7 cellular contexts compared by ENCODE assay signal in genomic region chr7:2355079-2356008, GRCh38. TPM values are rescaled to one million over a fixed set of nuclear protein-coding genes. Genes with fewer than 3 reads are reported as not detected.
A peak's percentile ranks its signal among the peaks of the same experiment; 100 is the strongest.
DNase-seq lines count a peak whose midpoint lies in the region; ATAC-seq, FAIRE-seq and TF ChIP-seq lines count a peak whose summit lies in the region.

No MANE protein-coding gene starts in this region.

- POLR2A ChIA-PET in endothelial cell of umbilical vein (lab: Charles Lee) = interaction anchor here (1.1 to 1.2 kb wide), 2 partner anchors 11 to 51 kb away, joined by 3 to 4 read pairs; no protein-coding TSS in a partner anchor

- peaks cover 48% of the 10 kb centered on the region for H3K4me1 Mint-ChIP-seq in nephron progenitor cell

- H3K27me3 Mint-ChIP-seq in nephron progenitor cell (ENCODE audit: low read depth, poor library complexity) = peaks cover 8% of the 10 kb centered on the region

- peaks cover 22% of the 10 kb centered on the region for H3K36me3 Mint-ChIP-seq in nephron progenitor cell (ENCODE audit: low read depth)

- H3K9me3 ChIP-seq in endothelial cell of umbilical vein (replicated peaks; ENCODE audit: control insufficient read depth, insufficient read depth, low read length) = no peaks in the 10 kb centered on the region

- H2AFZ ChIP-seq in endothelial cell of umbilical vein (ENCODE audit: low read depth, low read length) = no peak overlapping the region

- intact Hi-C loops in endothelial cell of umbilical vein (cut with micrococcal nuclease) = no loop called here

- no peak for TF ChIP-seq CTCF in WI38 (IDR thresholded peaks at IDR 0.05; ENCODE audit: low read depth, low read length)
- TF ChIP-seq CTCF in endothelial cell of umbilical vein (IDR thresholded peaks at IDR 0.05; ENCODE audit: extremely low read depth in 1 of 2, insufficient read depth in 1 of 2, low read depth in 1 of 2, low read length in 2 of 2) = no peak
- no peak for TF ChIP-seq CTCF in nephron progenitor cell (IDR thresholded peaks at IDR 0.05)

- H3K27ac Mint-ChIP-seq in nephron progenitor cell = peak overlapping the region; percentile 94

- ATAC-seq in GM18868 (IDR thresholded peaks at IDR 0.05; ENCODE audit: unreplicated experiment) (peak; percentile 7), HG03135 (IDR thresholded peaks at IDR 0.05; ENCODE audit: unreplicated experiment) (peak; percentile 19)

- peak overlapping the region; percentile 76 for H3K4me2 ChIP-seq in endothelial cell of umbilical vein (ENCODE audit: insufficient read depth, low read length)

- H3K27me3 ChIP-seq in endothelial cell of umbilical vein (ENCODE audit: control insufficient read depth in 2 of 2, insufficient read depth in 2 of 2, low read length in 2 of 2) = no peaks in the 10 kb centered on the region

- BruUV-seq in endothelial cell of umbilical vein (replicated peaks; lab: Mats Ljungman, UMichigan) = no TSS peak

- DNase-seq in endothelial cell of umbilical vein (ENCODE audit: low read depth, low spot score) (peak; percentile 37), nephron progenitor cell (peak; percentile 39), NCI-H128 (lab: John Stamatoyannopoulos, UW; ENCODE audit: unreplicated experiment) (no peak), NCI-H510A (lab: John Stamatoyannopoulos, UW) (no peak)

- peak; percentile 63 for FAIRE-seq in endothelial cell of umbilical vein (lab: Jason Lieb, UNC)

- peaks cover 0 to 3% of the 10 kb centered on the region in 2 experiments for H3K36me3 ChIP-seq in endothelial cell of umbilical vein (ENCODE audit: control insufficient read depth in 2 of 2, extremely low read depth in 1 of 2, insufficient read depth in 2 of 2, low read length in 2 of 2)

- H3K27ac ChIP-seq in endothelial cell of umbilical vein (ENCODE audit: insufficient read depth, low read depth, low read length) = peak overlapping the region; percentile 99

- H3K4me3 ChIP-seq in WI38 (ENCODE audit: low read depth, low read length) (peak overlapping the region; percentile 89), endothelial cell of umbilical vein (replicated peaks in 1 of 3; ENCODE audit: insufficient read depth in 1 of 3, low read depth in 1 of 3, low read length in 3 of 3) (peak overlapping the region; percentile 79 to 86 (median 84))

- peaks cover 3% of the 10 kb centered on the region for H3K9me3 Mint-ChIP-seq in nephron progenitor cell

- peak; percentile 28 for TF ChIP-seq POLR2A in endothelial cell of umbilical vein (IDR thresholded peaks at IDR 0.05; ENCODE audit: low read depth, low read length)

- H3K9ac ChIP-seq in endothelial cell of umbilical vein (replicated peaks; ENCODE audit: extremely low read depth, insufficient read depth, low read length) = peak overlapping the region; percentile 100

- CTCF ChIA-PET in endothelial cell of umbilical vein (lab: Charles Lee) = interaction anchor here (0.8 to 2.8 kb wide), 5 partner anchors 9 to 776 kb away, joined by 3 to 8 read pairs (median 3); no protein-coding TSS in a partner anchor

- peak overlapping the region; percentile 86 for H3K4me3 Mint-ChIP-seq in nephron progenitor cell

- no peaks in the 10 kb centered on the region for H4K20me1 ChIP-seq in endothelial cell of umbilical vein (replicated peaks; ENCODE audit: control insufficient read depth, extremely low read depth, insufficient read depth, low read length)

- dilution Hi-C loops in endothelial cell of umbilical vein (cut with MboI; ENCODE audit: extremely low pct_ligation_motif_present, low sequenced_read_pairs) = no loop called here

- peaks cover 13% of the 10 kb centered on the region for H3K4me1 ChIP-seq in endothelial cell of umbilical vein (ENCODE audit: control insufficient read depth, extremely low read depth, insufficient read depth, low read length)

- peaks cover 57% of the 10 kb centered on the region for H3K79me2 ChIP-seq in endothelial cell of umbilical vein (ENCODE audit: control insufficient read depth, insufficient read depth, low read length)

- no peaks in the 10 kb centered on the region for H3K9me1 ChIP-seq in endothelial cell of umbilical vein (replicated peaks; ENCODE audit: control insufficient read depth, extremely low read depth, insufficient read depth, low read length)

TF ChIP-seq in endothelial cell of umbilical vein, 7 proteins besides CTCF, POLR2A, EP300 and RAD21:
- TF ChIP-seq EZH2 (IDR thresholded peaks at IDR 0.05; ENCODE audit: borderline replicate concordance, low read depth, low read length, severe bottlenecking) = no peak
- peak; percentile 30 for TF ChIP-seq POLR2AphosphoS5 (IDR thresholded peaks at IDR 0.05; ENCODE audit: insufficient read depth, low read depth, low read length)

RNA-seq across cellular contexts. Expression of gene EIF3B, which starts 0.7 kb away (rescaled TPM):
- total RNA-seq in endothelial cell of umbilical vein = 198 and 207 TPM in 2 replicates
- polyA plus RNA-seq in endothelial cell of umbilical vein = 104 and 107 TPM in 2 replicates
- polyA plus RNA-seq in endothelial cell of umbilical vein (2011; cell fraction: cytosol; rRNA removed) = 93.2 and 103 TPM in 2 replicates
- polyA plus RNA-seq in endothelial cell of umbilical vein (2011; cell fraction: nucleus; rRNA removed) = 273 and 313 TPM in 2 replicates
- 163 and 181 TPM in 2 replicates for polyA plus RNA-seq in endothelial cell of umbilical vein (2012)
- polyA minus RNA-seq in endothelial cell of umbilical vein = 113 and 145 TPM in 2 replicates
- 136 TPM for polyA minus RNA-seq in endothelial cell of umbilical vein (2011; cell fraction: cytosol; rRNA and poly(A)+ RNA removed)
- 83.3 and 97.0 TPM in 2 replicates for polyA minus RNA-seq in endothelial cell of umbilical vein (2011; cell fraction: nucleus; rRNA and poly(A)+ RNA removed)

RNA-seq across cellular contexts. Expression of gene SNX8, which starts 41.1 kb away (rescaled TPM):
- 41.4 and 50.3 TPM in 2 replicates for total RNA-seq in endothelial cell of umbilical vein
- 24.5 and 49.1 TPM in 2 replicates for polyA plus RNA-seq in endothelial cell of umbilical vein
- polyA plus RNA-seq in endothelial cell of umbilical vein (2011; cell fraction: cytosol; rRNA removed) = 30.5 and 36.6 TPM in 2 replicates
- polyA plus RNA-seq in endothelial cell of umbilical vein (2011; cell fraction: nucleus; rRNA removed) = 26.5 and 43.8 TPM in 2 replicates
- 38.1 and 40.2 TPM in 2 replicates for polyA plus RNA-seq in endothelial cell of umbilical vein (2012)
- 47.8 and 61.4 TPM in 2 replicates for polyA minus RNA-seq in endothelial cell of umbilical vein
- polyA minus RNA-seq in endothelial cell of umbilical vein (2011; cell fraction: cytosol; rRNA and poly(A)+ RNA removed) = 24.5 TPM
- 19.8 and 21.1 TPM in 2 replicates for polyA minus RNA-seq in endothelial cell of umbilical vein (2011; cell fraction: nucleus; rRNA and poly(A)+ RNA removed)

RNA-seq across cellular contexts. Expression of gene CHST12, which starts 48.1 kb away (rescaled TPM):
- 28.8 and 30.2 TPM in 2 replicates for total RNA-seq in endothelial cell of umbilical vein
- 52.6 and 77.7 TPM in 2 replicates for polyA plus RNA-seq in endothelial cell of umbilical vein
- 22.0 and 28.8 TPM in 2 replicates for polyA plus RNA-seq in endothelial cell of umbilical vein (2011; cell fraction: cytosol; rRNA removed)
- 10.4 and 11.5 TPM in 2 replicates for polyA plus RNA-seq in endothelial cell of umbilical vein (2011; cell fraction: nucleus; rRNA removed)
- polyA plus RNA-seq in endothelial cell of umbilical vein (2012) = 13.7 and 17.7 TPM in 2 replicates
- 18.9 and 19.3 TPM in 2 replicates for polyA minus RNA-seq in endothelial cell of umbilical vein
- 10.0 TPM for polyA minus RNA-seq in endothelial cell of umbilical vein (2011; cell fraction: cytosol; rRNA and poly(A)+ RNA removed)
- polyA minus RNA-seq in endothelial cell of umbilical vein (2011; cell fraction: nucleus; rRNA and poly(A)+ RNA removed) = 6.1 and 9.6 TPM in 2 replicates

Comparison
In these comparisons a context has a peak if more than half of its experiments do, and no peak if none do; other contexts are left out.
1. DNase-seq: peak in endothelial cell of umbilical vein (single experiment) and nephron progenitor cell (single experiment); none in NCI-H128 (single experiment) and NCI-H510A (single experiment).